In genomic region chr10:33557313-33557712, GRCh38 we compare ENCODE assay signal across 24 cellular contexts.
"Had no signal": no experiment of that assay in that cellular context is flagged by ENCODE, and none has a peak within 500 bp of the region (broad histone marks: within the 10 kb centered on the region; RNA-seq: fewer than 3 reads in every experiment).

No MANE protein-coding gene starts in this region.

- FAIRE-seq: endothelial cell of umbilical vein, keratinocyte had no signal

- ATAC-seq: foreskin keratinocyte; gastroesophageal sphincter; left ventricle myocardium superior; lower lobe of right lung; naive thymus-derived CD8-positive, alpha-beta T cell; psoas muscle; right cardiac atrium; stimulated activated effector memory CD8-positive, alpha-beta T cell treated with anti-CD3 and anti-CD28 coated beads, Interleukin-12 subunit alpha, Interleukin-12 subunit beta, amount 100 ng/mL, for 72 hours had no signal

- H3K4me3 ChIP-seq: esophagus muscularis mucosa, gastroesophageal sphincter, lower lobe of right lung, ovary, psoas muscle, sigmoid colon, stomach, thyroid gland, vagina had no signal

- DNase-seq: dermis blood vessel endothelial cell; effector memory CD4-positive, alpha-beta T cell; foreskin keratinocyte; hypothalamus; left ventricle myocardium superior; lower lobe of right lung; naive thymus-derived CD8-positive, alpha-beta T cell; occipital lobe; ovary; psoas muscle; right cardiac atrium; sigmoid colon; stimulated activated CD4-positive, alpha-beta T cell treated with anti-CD3 and anti-CD28 coated beads, Interleukin-2, amount 100 ng/mL, for 24 hours; stimulated activated CD4-positive, alpha-beta T cell treated with anti-CD3 and anti-CD28 coated beads, Interleukin-4, amount 100 ng/mL, for 24 hours; stimulated activated naive CD4-positive, alpha-beta T cell treated with Interleukin-2 at 50 U/mL for 16 hours; stomach; thyroid gland; trophoblast cell had no signal
